ENCODE assay signal across 10 cellular contexts in genomic region chr1:43970911-43971310, GRCh38. TPM values are rescaled to one million over a fixed set of nuclear protein-coding genes. Genes with fewer than 3 reads are reported as not detected.
A peak's percentile ranks its signal among the peaks of the same experiment; 100 is the strongest.
DNase-seq lines count a peak whose midpoint lies in the region; ATAC-seq and TF ChIP-seq lines count a peak whose summit lies in the region.
"Had no signal": no experiment of that assay in that cellular context is flagged by ENCODE, and none has a peak within 500 bp of the region (broad histone marks: within the 10 kb centered on the region; RNA-seq: fewer than 3 reads in every experiment).

No MANE protein-coding gene starts in this region.

- no peak for DNase-seq in GM12864 (ENCODE audit: low read depth)
- DNase-seq in effector memory CD8-positive, alpha-beta T cell: no peak
- no peak for DNase-seq in osteoblast (ENCODE audit: insufficient read length, low spot score, missing footprints)
- DNase-seq in anterior cingulate cortex (lab: John Stamatoyannopoulos, UW): no peak
- no peak for DNase-seq in NCI-H1436 treated with DMSO at 0.1 percent for 48 hours (lab: John Stamatoyannopoulos, UW)
- no peak for DNase-seq in NCI-H2227 (lab: John Stamatoyannopoulos, UW; ENCODE audit: unreplicated experiment)
- no peak for DNase-seq in esophagus squamous epithelium (lab: John Stamatoyannopoulos, UW)
- DNase-seq: left colon, MV-4-11 had no signal

- H3K27ac ChIP-seq in OCI-LY3 (ENCODE audit: low read length) (no peak overlapping the region), osteoblast (ENCODE audit: low read depth, low read length) (no peak overlapping the region), esophagus squamous epithelium (no peak overlapping the region)

- H3K27me3 Mint-ChIP-seq in effector memory CD8-positive, alpha-beta T cell: no peaks in the 10 kb centered on the region

- H4K20me1 ChIP-seq in OCI-LY3 (ENCODE audit: insufficient read depth, low read length) (peaks cover 1% of the 10 kb centered on the region; the same call in 1 of the 2 replicates), osteoblast (ENCODE audit: insufficient read depth, low read length) (peaks cover 7% of the 10 kb centered on the region)

- H3K27ac Mint-ChIP-seq in effector memory CD8-positive, alpha-beta T cell: peak overlapping the region in 1 of 2 donors; percentile 64

- peaks cover 2% of the 10 kb centered on the region for H3K36me3 ChIP-seq in OCI-LY3 (replicated peaks; ENCODE audit: low read depth, low read length)
- peaks cover 17% of the 10 kb centered on the region for H3K36me3 ChIP-seq in osteoblast (ENCODE audit: insufficient read depth, low read length)
- H3K36me3 ChIP-seq in esophagus squamous epithelium: peaks cover 4 to 43% (median 5%) of the 10 kb centered on the region in 3 donors

- peaks cover 18% of the 10 kb centered on the region for H3K4me1 ChIP-seq in OCI-LY3 (ENCODE audit: low read length)
- peaks cover 18% of the 10 kb centered on the region for H3K4me1 ChIP-seq in osteoblast (ENCODE audit: insufficient read depth, low read length)
- peaks cover 21 to 43% (median 24%) of the 10 kb centered on the region in 3 donors for H3K4me1 ChIP-seq in esophagus squamous epithelium

- H2AFZ ChIP-seq in OCI-LY3 (ENCODE audit: low read depth, low read length): no peak overlapping the region
- no peak overlapping the region for H2AFZ ChIP-seq in osteoblast (ENCODE audit: low read length)

- WGBS in esophagus squamous epithelium, 2 donors: 80 to 93% methylated on average over 8 to 9 of the region's 9 CpGs

- H3K9me3 ChIP-seq in OCI-LY3 (ENCODE audit: insufficient read depth, low read length): no peaks in the 10 kb centered on the region
- H3K9me3 ChIP-seq in osteoblast (ENCODE audit: low read depth, low read length): no peaks in the 10 kb centered on the region
- H3K9me3 ChIP-seq in esophagus squamous epithelium: no peaks in the 10 kb centered on the region

- no peak for ATAC-seq in effector memory CD8-positive, alpha-beta T cell (replicated peaks)
- ATAC-seq: left colon had no signal

- H3K4me2 ChIP-seq in OCI-LY3 (ENCODE audit: low read length) (peak overlapping the region; percentile 93), osteoblast (ENCODE audit: insufficient read depth, low read length) (peak overlapping the region; percentile 89)

- H3K79me2 ChIP-seq in OCI-LY3 (ENCODE audit: low read length) (peaks cover 29% of the 10 kb centered on the region), osteoblast (ENCODE audit: insufficient read depth, low read length) (peaks cover 31% of the 10 kb centered on the region)

- no peak for TF ChIP-seq POLR2A in esophagus squamous epithelium (IDR thresholded peaks at IDR 0.05)

- H3K4me1 Mint-ChIP-seq in effector memory CD8-positive, alpha-beta T cell (ENCODE audit: low read depth in 2 of 2): peaks cover 28 to 33% of the 10 kb centered on the region in 2 donors

- no peak overlapping the region for H3K9ac ChIP-seq in OCI-LY3 (ENCODE audit: low read length)

- peak overlapping the region; percentile 75 for H3K4me3 ChIP-seq in GM12864 (ENCODE audit: low read depth, low read length)
- H3K4me3 ChIP-seq in OCI-LY3 (ENCODE audit: low read length): peak overlapping the region; percentile 97
- peak overlapping the region; percentile 99 for H3K4me3 ChIP-seq in osteoblast (ENCODE audit: insufficient read depth, low read length)
- peak overlapping the region in 2 of 4 donors; percentile 66 to 83 for H3K4me3 ChIP-seq in esophagus squamous epithelium

- intact Hi-C loops in esophagus squamous epithelium (cut with DNase I): no loop called here

- peak overlapping the region; percentile 91 to 93 for H3K4me3 Mint-ChIP-seq in effector memory CD8-positive, alpha-beta T cell

- TF ChIP-seq CTCF in GM12864 (IDR thresholded peaks at IDR 0.05; ENCODE audit: low read depth, low read length, missing control alignments) (no peak), OCI-LY3 (IDR thresholded peaks at IDR 0.05; ENCODE audit: low read depth, low read length) (no peak), osteoblast (IDR thresholded peaks at IDR 0.05; ENCODE audit: extremely low read depth, low read depth, low read length) (no peak), esophagus squamous epithelium (IDR thresholded peaks at IDR 0.05) (no peak)

- no peaks in the 10 kb centered on the region for H3K27me3 ChIP-seq in OCI-LY3 (ENCODE audit: low read depth, low read length)
- no peaks in the 10 kb centered on the region for H3K27me3 ChIP-seq in osteoblast (ENCODE audit: insufficient read depth, low read length)
- H3K27me3 ChIP-seq in esophagus squamous epithelium: no peaks in the 10 kb centered on the region

- peaks cover 11% of the 10 kb centered on the region for H3K36me3 Mint-ChIP-seq in effector memory CD8-positive, alpha-beta T cell (ENCODE audit: insufficient read depth)

- H3K9me3 Mint-ChIP-seq in effector memory CD8-positive, alpha-beta T cell: no peaks in the 10 kb centered on the region

RNA-seq across cellular contexts. Expression of gene DPH2, which starts 1.1 kb away (rescaled TPM):
- 10.3 and 15.6 TPM in 2 replicates for total RNA-seq in osteoblast
- total RNA-seq in esophagus squamous epithelium: 10 to 100 TPM; 14.0 to 34.6 (median 27.7) TPM

RNA-seq across cellular contexts. Expression of gene ATP6V0B, which starts 3.8 kb away (rescaled TPM):
- total RNA-seq in osteoblast (81.9 and 89.4 TPM in 2 replicates), esophagus squamous epithelium (100 to 1,000 TPM in 3 of 4 donors, 10 to 100 TPM in 1; 70.1 to 169 (median 135) TPM)

RNA-seq across cellular contexts. Expression of gene B4GALT2, which starts 8.1 kb away (rescaled TPM):
- total RNA-seq in osteoblast (95.5 and 99.5 TPM in 2 replicates), esophagus squamous epithelium (10 to 100 TPM; 38.9 to 59.3 (median 48.3) TPM)

RNA-seq across cellular contexts. Expression of gene CCDC24, which starts 20.5 kb away (rescaled TPM):
- 2.4 and 2.9 TPM in 2 replicates for total RNA-seq in osteoblast
- total RNA-seq in esophagus squamous epithelium: 1 to 10 TPM; 3.0 to 7.3 (median 4.7) TPM

RNA-seq across cellular contexts. Expression of gene IPO13, which starts 24.2 kb away (rescaled TPM):
- total RNA-seq in osteoblast (18.6 and 20.6 TPM in 2 replicates), esophagus squamous epithelium (10 to 100 TPM; 19.3 to 32.4 (median 20.5) TPM)
